In genomic region chr12:6782903-6783571, GRCh38 we compare ENCODE assay signal across 18 cellular contexts. TPM values are rescaled to one million over a fixed set of nuclear protein-coding genes. Genes with fewer than 3 reads are reported as not detected.
DNase-seq lines count a peak whose midpoint lies in the region; ATAC-seq, FAIRE-seq and TF ChIP-seq lines count a peak whose summit lies in the region.
"Had no signal": no experiment of that assay in that cellular context is flagged by ENCODE, and none has a peak within 500 bp of the region (broad histone marks: within the 10 kb centered on the region; RNA-seq: fewer than 3 reads in every experiment).

No MANE protein-coding gene starts in this region.

- H3K36me3 ChIP-seq in KMS-11 (ENCODE audit: insufficient read depth) (no peaks in the 10 kb centered on the region), K562 (ENCODE audit: control insufficient read depth, insufficient read depth, low read length) (no peaks in the 10 kb centered on the region)

- DNase-seq in activated naive CD4-positive, alpha-beta T cell treated with anti-CD3 and anti-CD28 coated beads, Interleukin-2, amount 50 U/mL, for 16 hours = no peak
- DNase-seq in K562 (ENCODE audit: extremely low read depth in 1 of 4, low spot score in 3 of 4) = no peak
- DNase-seq in stimulated activated naive CD8-positive, alpha-beta T cell treated with anti-CD3 and anti-CD28 coated beads, Interleukin-15, amount 100 ng/mL, for 72 hours = no peak
- DNase-seq in coronary artery (ENCODE audit: low spot score) = no peak
- DNase-seq: activated effector memory CD4-positive, alpha-beta T cell treated with Interleukin-2 at 50 U/mL for 16 hours; amniotic stem cell; glutamatergic neuron; mammary epithelial cell; NCI-H2171; NCI-H524 treated with DMSO at 0.1 percent for 48 hours; T-helper 9 cell had no signal

- 0 out of 2 replicates have a peak overlapping the region, but pooled peaks have one; percentile 17 for H3K4me2 ChIP-seq in KMS-11
- H3K4me2 ChIP-seq in K562 (ENCODE audit: insufficient read depth, low read length) = no peak overlapping the region

- POLR2A ChIA-PET in K562 (lab: Yijun Ruan, JAX) = interaction anchor here (1.7 kb wide), 1 partner anchor 19 kb away, joined by 4 read pairs; no protein-coding TSS in a partner anchor

- H2AFZ ChIP-seq in KMS-11 (ENCODE audit: low read depth) = peak overlapping the region; percentile 22; the same call in 1 of the 2 replicates
- H2AFZ ChIP-seq in K562 (ENCODE audit: low read depth, low read length) = peak overlapping the region; percentile 68

- H3K79me2 ChIP-seq in KMS-11 (ENCODE audit: insufficient read depth, low read depth) (no peaks in the 10 kb centered on the region), K562 (ENCODE audit: control insufficient read depth, insufficient read depth, low read length) (no peaks in the 10 kb centered on the region)

- H3K4me1 ChIP-seq in KMS-11 (ENCODE audit: low read depth, poor library complexity, severe bottlenecking) = peaks cover 28% of the 10 kb centered on the region
- peaks cover 9 to 13% of the 10 kb centered on the region in 2 experiments; a peak in 4 of 5 replicates for H3K4me1 ChIP-seq in K562 (replicated peaks in 1 of 2; ENCODE audit: control insufficient read depth in 2 of 2, insufficient read depth in 2 of 2, low read length in 2 of 2)

- H3K9ac ChIP-seq in KMS-11 (no peak overlapping the region), K562 (ENCODE audit: insufficient read depth in 1 of 2, low read depth in 2 of 2, low read length in 2 of 2) (peak overlapping the region in 1 of 2 experiments; percentile 33; a peak in 1 of 4 replicates)

- intact Hi-C loops in K562 (cut with micrococcal nuclease) = no loop called here

- CTCF ChIA-PET in K562 (lab: Yijun Ruan, JAX; ENCODE audit: low intra/inter-chr PET ratio) = no interaction called here

- no peaks in the 10 kb centered on the region for H3K9me3 Mint-ChIP-seq in activated naive CD4-positive, alpha-beta T cell treated with anti-CD3 and anti-CD28 coated beads, Interleukin-2, amount 50 U/mL, for 24 hours
- H3K9me3 Mint-ChIP-seq in stimulated activated naive CD8-positive, alpha-beta T cell treated with anti-CD3 and anti-CD28 coated beads, Interleukin-15, amount 100 ng/mL, for 72 hours = no peaks in the 10 kb centered on the region
- H3K9me3 Mint-ChIP-seq: CD14-positive monocyte, IgD-negative memory B cell had no signal

- H3K27me3 ChIP-seq in KMS-11 (ENCODE audit: insufficient read depth, low read depth) (no peaks in the 10 kb centered on the region), K562 (ENCODE audit: control insufficient read depth in 2 of 2, insufficient read depth in 2 of 2, low read length in 2 of 2) (no peaks in the 10 kb centered on the region)

- in situ Hi-C loops in K562 (cut with MboI) = no loop called here

- TF ChIP-seq CTCF in KMS-11 (conservative IDR thresholded peaks at IDR 0.05; ENCODE audit: low read depth, low read length) = no peak
- no peak for TF ChIP-seq CTCF in K562 (IDR thresholded peaks at IDR 0.05 in 2 of 3, conservative IDR thresholded peaks at IDR 0.05 in 1 of 3; ENCODE audit: insufficient read depth in 2 of 3, low read depth in 1 of 3, low read length in 3 of 3)
- TF ChIP-seq CTCF in coronary artery (IDR thresholded peaks at IDR 0.05) = no peak

- no peak for TF ChIP-seq EP300 in K562 (IDR thresholded peaks at IDR 0.05; ENCODE audit: low read length)

- peaks cover 82% of the 10 kb centered on the region for H3K4me1 Mint-ChIP-seq in activated naive CD4-positive, alpha-beta T cell treated with anti-CD3 and anti-CD28 coated beads, Interleukin-2, amount 50 U/mL, for 24 hours
- H3K4me1 Mint-ChIP-seq in stimulated activated naive CD8-positive, alpha-beta T cell treated with anti-CD3 and anti-CD28 coated beads, Interleukin-15, amount 100 ng/mL, for 72 hours = peaks cover 71% of the 10 kb centered on the region

- H4K20me1 ChIP-seq in KMS-11 (ENCODE audit: insufficient read depth) = no peaks in the 10 kb centered on the region
- H4K20me1 ChIP-seq in K562 (replicated peaks; ENCODE audit: control insufficient read depth, insufficient read depth, low read length) = no peaks in the 10 kb centered on the region

- peak overlapping the region; percentile 61 for H3K27ac Mint-ChIP-seq in activated naive CD4-positive, alpha-beta T cell treated with anti-CD3 and anti-CD28 coated beads, Interleukin-2, amount 50 U/mL, for 24 hours
- H3K27ac Mint-ChIP-seq in stimulated activated naive CD8-positive, alpha-beta T cell treated with anti-CD3 and anti-CD28 coated beads, Interleukin-15, amount 100 ng/mL, for 72 hours = peak overlapping the region in 1 of 2 donors; percentile 73
- H3K27ac Mint-ChIP-seq: IgD-negative memory B cell had no signal

- ATAC-seq in K562 (no peak), GM19351 (IDR thresholded peaks at IDR 0.05; ENCODE audit: unreplicated experiment) (no peak)
- ATAC-seq in stimulated activated naive CD8-positive, alpha-beta T cell treated with anti-CD3 and anti-CD28 coated beads, Interleukin-15, amount 100 ng/mL, for 72 hours = no peak

- FAIRE-seq in K562 (lab: Jason Lieb, UNC) = no peak
- FAIRE-seq: bronchial epithelial cell, endothelial cell of umbilical vein had no signal

- peak overlapping the region; percentile 42; the same call in 1 of the 2 replicates for H3K27ac ChIP-seq in KMS-11
- H3K27ac ChIP-seq in K562 (ENCODE audit: extremely low read depth, low read depth, low read length) = no peak overlapping the region
- H3K27ac ChIP-seq in coronary artery = no peak overlapping the region

- H3K27me3 Mint-ChIP-seq in activated naive CD4-positive, alpha-beta T cell treated with anti-CD3 and anti-CD28 coated beads, Interleukin-2, amount 50 U/mL, for 24 hours = no peaks in the 10 kb centered on the region
- H3K27me3 Mint-ChIP-seq in stimulated activated naive CD8-positive, alpha-beta T cell treated with anti-CD3 and anti-CD28 coated beads, Interleukin-15, amount 100 ng/mL, for 72 hours = peaks cover 2% of the 10 kb centered on the region

- no peaks in the 10 kb centered on the region for H3K9me3 ChIP-seq in K562 (replicated peaks; ENCODE audit: control insufficient read depth, insufficient read depth, low read depth, low read length)

- no peak for TF ChIP-seq RAD21 in K562 (CRISPR knock-in tag; conservative IDR thresholded peaks at IDR 0.05 in 1 of 2, IDR thresholded peaks at IDR 0.05 in 1 of 2)

- 59% methylated on average over 5 of the region's 10 CpGs for WGBS in K562 (ENCODE audit: insufficient coverage, low coverage, missing lambda C conversion rate)

- H3K4me3 ChIP-seq in KMS-11 (IDR thresholded peaks at IDR 0.05; ENCODE audit: insufficient read depth, low read depth, low read length) (no peak overlapping the region), K562 (no peak overlapping the region), coronary artery (no peak overlapping the region)

- peak overlapping the region; percentile 5 for H3K4me3 Mint-ChIP-seq in activated naive CD4-positive, alpha-beta T cell treated with anti-CD3 and anti-CD28 coated beads, Interleukin-2, amount 50 U/mL, for 24 hours
- H3K4me3 Mint-ChIP-seq in stimulated activated naive CD8-positive, alpha-beta T cell treated with anti-CD3 and anti-CD28 coated beads, Interleukin-15, amount 100 ng/mL, for 72 hours = peak overlapping the region; percentile 35 to 52
- H3K4me3 Mint-ChIP-seq: CD14-positive monocyte, IgD-negative memory B cell had no signal

- BruUV-seq in K562 (replicated peaks; lab: Mats Ljungman, UMichigan) = no TSS peak

- H3K9me1 ChIP-seq in K562 (ENCODE audit: control insufficient read depth, insufficient read depth, low read length) = no peaks in the 10 kb centered on the region

- H3K36me3 Mint-ChIP-seq in activated naive CD4-positive, alpha-beta T cell treated with anti-CD3 and anti-CD28 coated beads, Interleukin-2, amount 50 U/mL, for 24 hours = no peaks in the 10 kb centered on the region
- H3K36me3 Mint-ChIP-seq: CD14-positive monocyte, IgD-negative memory B cell had no signal

- TF ChIP-seq POLR2A in K562 (conservative IDR thresholded peaks at IDR 0.05) = no peak

RNA-seq across cellular contexts. Expression of gene CD4, which starts 6.3 kb away (rescaled TPM):
- not detected in 2 replicates for total RNA-seq in K562 (2011; cell fraction: chromatin; rRNA removed; ENCODE audit: low replicate concordance)
- total RNA-seq in K562 (2011; cell fraction: nucleolus; rRNA removed) = not detected in 2 replicates
- total RNA-seq in K562 (2011; cell fraction: nucleoplasm; rRNA removed) = not detected in 2 replicates
- not detected in 2 replicates for total RNA-seq in K562 (2014; rRNA removed)
- not detected in 2 replicates for total RNA-seq in K562 (2014; rRNA removed; fragmentation: Illumina TruSeq; extraction: Trizol)
- 0.07 and 0.08 TPM in 2 replicates for total RNA-seq in K562 (2015; rRNA removed; fragmentation: Illumina TruSeq; extraction: Trizol)
- total RNA-seq in K562 (2021) = 0.27 and 0.31 TPM in 2 replicates
- 0.04 TPM in 1 of 2 replicates, not detected in the other for polyA plus RNA-seq in K562 (2011; rRNA removed)
- polyA plus RNA-seq in K562 (2011; cell fraction: cytosol; rRNA removed) = 0.01 TPM in 1 of 2 replicates, not detected in the other
- polyA plus RNA-seq in K562 (2011; cell fraction: nucleus; rRNA removed) = 0.06 TPM in 1 of 2 replicates, not detected in the other
- polyA plus RNA-seq in K562 (2012) = 0.22 and 0.29 TPM in 2 replicates
- 0.06 and 0.10 TPM in 2 replicates for polyA plus RNA-seq in K562 (2014; fragmentation: Illumina TruSeq; extraction: Trizol)
- polyA plus RNA-seq in K562 (2014; fragmentation: Nextera tagmentation; extraction: Ambion mirVana) = under 1 TPM in 1 of 2 experiments, not detected in 1; 0.06 TPM
- 0.11 TPM in 1 of 2 replicates, not detected in the other for polyA plus RNA-seq in K562 (2014; rRNA removed)
- not detected in 2 replicates for polyA minus RNA-seq in K562 (2011; rRNA and poly(A)+ RNA removed)
- not detected in 2 replicates for polyA minus RNA-seq in K562 (2011; cell fraction: cytosol; rRNA and poly(A)+ RNA removed)
- not detected in 2 replicates for polyA minus RNA-seq in K562 (2011; cell fraction: nucleus; rRNA and poly(A)+ RNA removed)
- total RNA-seq: bronchial epithelial cell, endothelial cell of umbilical vein had no signal
- polyA plus RNA-seq: endothelial cell of umbilical vein had no signal

RNA-seq across cellular contexts. Expression of gene LAG3, which starts 10.7 kb away (rescaled TPM):
- total RNA-seq in K562 (2011; cell fraction: chromatin; rRNA removed; ENCODE audit: low replicate concordance) = 0.97 and 5.8 TPM in 2 replicates
- total RNA-seq in K562 (2011; cell fraction: nucleolus; rRNA removed) = 2.1 and 2.2 TPM in 2 replicates
- 2.3 and 2.7 TPM in 2 replicates for total RNA-seq in K562 (2011; cell fraction: nucleoplasm; rRNA removed)
- 0.09 TPM in 1 of 2 replicates, not detected in the other for total RNA-seq in K562 (2014; rRNA removed)
- total RNA-seq in K562 (2014; rRNA removed; fragmentation: Illumina TruSeq; extraction: Trizol) = 0.22 TPM in 1 of 2 replicates, not detected in the other
- total RNA-seq in K562 (2015; rRNA removed; fragmentation: Illumina TruSeq; extraction: Trizol) = 0.08 and 0.18 TPM in 2 replicates
- total RNA-seq in K562 (2021) = 0.60 and 0.66 TPM in 2 replicates
- 0.10 and 0.19 TPM in 2 replicates for polyA plus RNA-seq in K562 (2011; rRNA removed)
- 0.06 and 0.07 TPM in 2 replicates for polyA plus RNA-seq in K562 (2011; cell fraction: cytosol; rRNA removed)
- 1.2 and 2.7 TPM in 2 replicates for polyA plus RNA-seq in K562 (2011; cell fraction: nucleus; rRNA removed)
- 0.27 and 0.53 TPM in 2 replicates for polyA plus RNA-seq in K562 (2012)
- polyA plus RNA-seq in K562 (2014; fragmentation: Illumina TruSeq; extraction: Trizol) = 0.09 and 0.22 TPM in 2 replicates
- under 1 TPM in 1 of 2 experiments, not detected in 1; 0.07 TPM for polyA plus RNA-seq in K562 (2014; fragmentation: Nextera tagmentation; extraction: Ambion mirVana)
- polyA plus RNA-seq in K562 (2014; rRNA removed) = 0.07 and 0.74 TPM in 2 replicates
- not detected in 2 replicates for polyA minus RNA-seq in K562 (2011; rRNA and poly(A)+ RNA removed)
- not detected in 2 replicates for polyA minus RNA-seq in K562 (2011; cell fraction: cytosol; rRNA and poly(A)+ RNA removed)
- polyA minus RNA-seq in K562 (2011; cell fraction: nucleus; rRNA and poly(A)+ RNA removed) = 0.27 and 0.44 TPM in 2 replicates
- total RNA-seq: bronchial epithelial cell had no signal
- polyA plus RNA-seq: CD14-positive monocyte had no signal

RNA-seq across cellular contexts. Expression of gene PTMS, which starts 16.9 kb away (rescaled TPM):
- 29.6 and 36.7 TPM in 2 replicates for total RNA-seq in K562 (2011; cell fraction: chromatin; rRNA removed; ENCODE audit: low replicate concordance)
- total RNA-seq in K562 (2011; cell fraction: nucleolus; rRNA removed) = 32.1 and 32.4 TPM in 2 replicates
- 48.1 and 64.1 TPM in 2 replicates for total RNA-seq in K562 (2011; cell fraction: nucleoplasm; rRNA removed)
- total RNA-seq in K562 (2014; rRNA removed) (78.5 and 91.4 TPM in 2 replicates), K562 (2014; rRNA removed; fragmentation: Illumina TruSeq; extraction: Trizol) (73.6 and 84.1 TPM in 2 replicates), K562 (2015; rRNA removed; fragmentation: Illumina TruSeq; extraction: Trizol) (97.7 and 108 TPM in 2 replicates), K562 (2021) (277 and 287 TPM in 2 replicates)
- polyA plus RNA-seq in K562 (2011; rRNA removed) (64.1 and 92.5 TPM in 2 replicates), K562 (2014; fragmentation: Illumina TruSeq; extraction: Trizol) (282 and 386 TPM in 2 replicates), K562 (2014; fragmentation: Nextera tagmentation; extraction: Ambion mirVana) (1 to 10 TPM; 5.1 to 5.2 TPM), K562 (2014; rRNA removed) (187 and 235 TPM in 2 replicates)
- 255 TPM in 2 replicates for polyA plus RNA-seq in K562 (2011; cell fraction: cytosol; rRNA removed)
- polyA plus RNA-seq in K562 (2011; cell fraction: nucleus; rRNA removed) = 81.6 and 109 TPM in 2 replicates
- polyA plus RNA-seq in K562 (2012) = 220 and 306 TPM in 2 replicates
- polyA minus RNA-seq in K562 (2011; rRNA and poly(A)+ RNA removed) = 29.8 TPM in 2 replicates
- 52.4 and 55.3 TPM in 2 replicates for polyA minus RNA-seq in K562 (2011; cell fraction: cytosol; rRNA and poly(A)+ RNA removed)
- polyA minus RNA-seq in K562 (2011; cell fraction: nucleus; rRNA and poly(A)+ RNA removed) = 11.6 and 12.6 TPM in 2 replicates

RNA-seq across cellular contexts. Expression of gene MLF2, which starts 30.1 kb away (rescaled TPM):
- total RNA-seq in K562 (2011; cell fraction: chromatin; rRNA removed; ENCODE audit: low replicate concordance) = 108 and 217 TPM in 2 replicates
- total RNA-seq in K562 (2011; cell fraction: nucleolus; rRNA removed) = 142 and 144 TPM in 2 replicates
- total RNA-seq in K562 (2011; cell fraction: nucleoplasm; rRNA removed) = 131 and 132 TPM in 2 replicates
- total RNA-seq in K562 (2014; rRNA removed) = 146 and 161 TPM in 2 replicates
- 58.3 and 60.3 TPM in 2 replicates for total RNA-seq in K562 (2014; rRNA removed; fragmentation: Illumina TruSeq; extraction: Trizol)
- total RNA-seq in K562 (2015; rRNA removed; fragmentation: Illumina TruSeq; extraction: Trizol) = 94.6 and 99.2 TPM in 2 replicates
- 149 and 167 TPM in 2 replicates for total RNA-seq in K562 (2021)
- 190 and 209 TPM in 2 replicates for polyA plus RNA-seq in K562 (2011; rRNA removed)
- polyA plus RNA-seq in K562 (2011; cell fraction: cytosol; rRNA removed) = 349 and 372 TPM in 2 replicates
- 190 and 315 TPM in 2 replicates for polyA plus RNA-seq in K562 (2011; cell fraction: nucleus; rRNA removed)
- polyA plus RNA-seq in K562 (2012) = 145 and 148 TPM in 2 replicates
- polyA plus RNA-seq in K562 (2014; fragmentation: Illumina TruSeq; extraction: Trizol) = 138 and 139 TPM in 2 replicates
- 10 to 100 TPM; 11.4 to 15.6 TPM for polyA plus RNA-seq in K562 (2014; fragmentation: Nextera tagmentation; extraction: Ambion mirVana)
- 186 and 187 TPM in 2 replicates for polyA plus RNA-seq in K562 (2014; rRNA removed)
- polyA minus RNA-seq in K562 (2011; rRNA and poly(A)+ RNA removed) = 133 and 137 TPM in 2 replicates
- polyA minus RNA-seq in K562 (2011; cell fraction: cytosol; rRNA and poly(A)+ RNA removed) = 56.6 and 66.3 TPM in 2 replicates
- polyA minus RNA-seq in K562 (2011; cell fraction: nucleus; rRNA and poly(A)+ RNA removed) = 49.0 and 76.3 TPM in 2 replicates

RNA-seq across cellular contexts. Expression of gene GPR162, which starts 38.6 kb away (rescaled TPM):
- total RNA-seq in K562 (2011; cell fraction: chromatin; rRNA removed; ENCODE audit: low replicate concordance) = 1.5 and 4.5 TPM in 2 replicates
- 2.9 and 5.0 TPM in 2 replicates for total RNA-seq in K562 (2011; cell fraction: nucleolus; rRNA removed)
- 1.9 and 2.9 TPM in 2 replicates for total RNA-seq in K562 (2011; cell fraction: nucleoplasm; rRNA removed)
- total RNA-seq in K562 (2014; rRNA removed) (1.1 and 1.7 TPM in 2 replicates), K562 (2014; rRNA removed; fragmentation: Illumina TruSeq; extraction: Trizol) (0.35 and 0.65 TPM in 2 replicates), K562 (2015; rRNA removed; fragmentation: Illumina TruSeq; extraction: Trizol) (0.65 and 1.1 TPM in 2 replicates), K562 (2021) (1.4 and 1.7 TPM in 2 replicates)
- polyA plus RNA-seq in K562 (2011; rRNA removed) (1.0 and 2.7 TPM in 2 replicates), K562 (2014; fragmentation: Illumina TruSeq; extraction: Trizol) (1.1 and 1.7 TPM in 2 replicates), K562 (2014; fragmentation: Nextera tagmentation; extraction: Ambion mirVana) (not detected), K562 (2014; rRNA removed) (1.8 and 2.8 TPM in 2 replicates)
- polyA plus RNA-seq in K562 (2011; cell fraction: cytosol; rRNA removed) = 1.8 and 2.4 TPM in 2 replicates
- 10.2 and 20.1 TPM in 2 replicates for polyA plus RNA-seq in K562 (2011; cell fraction: nucleus; rRNA removed)
- polyA plus RNA-seq in K562 (2012) = 1.6 and 2.0 TPM in 2 replicates
- polyA minus RNA-seq in K562 (2011; rRNA and poly(A)+ RNA removed) = 0.42 and 0.87 TPM in 2 replicates
- polyA minus RNA-seq in K562 (2011; cell fraction: cytosol; rRNA and poly(A)+ RNA removed) = 1.9 and 2.2 TPM in 2 replicates
- 0.67 and 2.7 TPM in 2 replicates for polyA minus RNA-seq in K562 (2011; cell fraction: nucleus; rRNA and poly(A)+ RNA removed)
- total RNA-seq: bronchial epithelial cell had no signal
- polyA plus RNA-seq: IgD-negative memory B cell had no signal
